8 cellular contexts compared by ENCODE assay signal in the genomic region with DNA sequence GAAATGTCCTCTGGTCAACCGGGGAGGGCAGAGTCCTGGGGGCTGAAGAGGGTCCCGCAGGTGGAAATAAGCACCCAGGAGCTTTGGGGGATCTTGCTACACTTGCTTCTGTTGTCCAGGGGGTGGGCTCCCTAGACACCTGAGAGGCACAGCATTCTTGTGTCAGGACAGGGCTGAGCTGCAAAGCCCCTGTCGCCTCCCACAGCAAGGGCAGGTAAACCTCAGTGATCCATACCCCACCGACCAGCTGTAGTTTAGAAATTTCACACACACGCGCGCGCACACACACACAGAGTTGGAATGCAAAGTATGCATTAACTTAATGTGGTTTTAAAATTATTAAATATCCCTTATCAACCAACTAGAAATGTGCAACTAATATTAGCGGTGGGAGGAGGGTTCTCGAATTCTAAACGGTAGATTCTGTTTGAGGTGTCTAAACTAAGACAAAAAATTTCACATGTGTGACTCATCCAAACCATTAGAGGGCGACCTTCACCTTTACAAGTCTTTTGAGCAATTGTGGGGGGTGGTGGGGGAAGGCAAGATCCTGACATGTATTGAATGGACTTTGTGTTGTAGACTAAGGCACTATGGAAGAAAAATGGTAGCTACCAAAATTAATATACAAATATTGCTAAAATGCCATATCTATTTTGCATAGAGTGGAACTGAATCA. TPM values are rescaled to one million over a fixed set of nuclear protein-coding genes. Genes with fewer than 3 reads are reported as not detected.
DNase-seq lines count a peak whose midpoint lies in the region; ATAC-seq and TF ChIP-seq lines count a peak whose summit lies in the region.

No MANE protein-coding gene starts in this region.

- no peak overlapping the region for H3K27ac Mint-ChIP-seq in activated T-helper 17 cell treated with anti-CD3 and anti-CD28 coated beads, Interleukin-2, amount 50 U/mL, for 72 hours

- intact Hi-C loops in left ventricle myocardium superior (cut with micrococcal nuclease) = no loop called here

- H3K27ac ChIP-seq in right atrium auricular region = no peak overlapping the region

- H3K36me3 ChIP-seq in right atrium auricular region (no peaks in the 10 kb centered on the region), HAP-1 (replicated peaks) (no peaks in the 10 kb centered on the region)

- no peaks in the 10 kb centered on the region for H3K4me1 Mint-ChIP-seq in activated T-helper 17 cell treated with anti-CD3 and anti-CD28 coated beads, Interleukin-2, amount 50 U/mL, for 72 hours

- in situ Hi-C loops in HAP-1 (cut with MboI; ENCODE audit: low sequenced_read_pairs) = loop anchor here (5.0 to 25.0 kb wide), 5 partner anchors 134 to 1354 kb away; no protein-coding TSS in a partner anchor

- no peaks in the 10 kb centered on the region for H3K9me3 Mint-ChIP-seq in activated T-helper 17 cell treated with anti-CD3 and anti-CD28 coated beads, Interleukin-2, amount 50 U/mL, for 72 hours

- H3K27me3 Mint-ChIP-seq in activated T-helper 17 cell treated with anti-CD3 and anti-CD28 coated beads, Interleukin-2, amount 50 U/mL, for 72 hours = peaks cover 32% of the 10 kb centered on the region

- H3K9me3 ChIP-seq in right atrium auricular region (no peaks in the 10 kb centered on the region), HAP-1 (no peaks in the 10 kb centered on the region)

- peaks cover 0 to 5% of the 10 kb centered on the region in 2 donors for H3K4me1 ChIP-seq in right atrium auricular region
- peaks cover 3% of the 10 kb centered on the region for H3K4me1 ChIP-seq in HAP-1

- TF ChIP-seq CTCF in right atrium auricular region (IDR thresholded peaks at IDR 0.05) (no peak), omental fat pad (IDR thresholded peaks at IDR 0.05) (no peak)

- ATAC-seq in left ventricle myocardium superior (peak; percentile 50), left lobe of liver (peak; percentile 81), omental fat pad (ENCODE audit: low FRiP score) (no peak)
- ATAC-seq in activated T-helper 17 cell treated with anti-CD3 and anti-CD28 coated beads, Interleukin-2, amount 50 U/mL, for 72 hours (replicated peaks) = peak; percentile 49

- H3K27me3 ChIP-seq in right atrium auricular region = no peaks in the 10 kb centered on the region
- H3K27me3 ChIP-seq in HAP-1 (ENCODE audit: low read depth) = peaks cover 2% of the 10 kb centered on the region; the same call in 1 of the 2 replicates

- no peaks in the 10 kb centered on the region for H3K36me3 Mint-ChIP-seq in activated T-helper 17 cell treated with anti-CD3 and anti-CD28 coated beads, Interleukin-2, amount 50 U/mL, for 72 hours (ENCODE audit: low read depth)

- H3K4me3 ChIP-seq in right atrium auricular region (no peak overlapping the region), HAP-1 (no peak overlapping the region)

- no peak overlapping the region for H3K4me3 Mint-ChIP-seq in activated T-helper 17 cell treated with anti-CD3 and anti-CD28 coated beads, Interleukin-2, amount 50 U/mL, for 72 hours

- DNase-seq in left ventricle myocardium superior (no peak), right atrium auricular region (ENCODE audit: low spot score) (no peak), HAP-1 (ENCODE audit: low spot score in 2 of 2) (peak; percentile 34 to 58), NCI-H1092 treated with DMSO at 0.1 percent for 48 hours (lab: John Stamatoyannopoulos, UW) (peak; percentile 35), left lobe of liver (ENCODE audit: low spot score) (no peak), omental fat pad (ENCODE audit: low spot score) (no peak)
- DNase-seq in NK-92 treated with Interleukin-12 subunit alpha and Interleukin-12 subunit beta, amount 100 ng/mL, for 24 hours (lab: John Stamatoyannopoulos, UW) = no peak

RNA-seq across cellular contexts. Expression of a gene that starts 34.3 kb away (rescaled TPM):
- not detected for total RNA-seq in left ventricle myocardium superior
- total RNA-seq in right atrium auricular region = not detected
- total RNA-seq in activated T-helper 17 cell treated with anti-CD3 and anti-CD28 coated beads, Interleukin-2, amount 50 U/mL, for 72 hours = not detected
- not detected for total RNA-seq in left lobe of liver
- not detected for total RNA-seq in omental fat pad

Comparison
In these comparisons a context has a peak if more than half of its experiments do, and no peak if none do; other contexts are left out.
1. DNase-seq: peak in HAP-1 (2 of 2) and NCI-H1092 treated with DMSO at 0.1 percent for 48 hours (single experiment); none in left ventricle myocardium superior (single experiment), right atrium auricular region (single experiment), left lobe of liver (single experiment), NK-92 treated with Interleukin-12 subunit alpha and Interleukin-12 subunit beta, amount 100 ng/mL, for 24 hours (single experiment) and omental fat pad (single experiment).